21 cellular contexts compared by ENCODE assay signal in the genomic region with DNA sequence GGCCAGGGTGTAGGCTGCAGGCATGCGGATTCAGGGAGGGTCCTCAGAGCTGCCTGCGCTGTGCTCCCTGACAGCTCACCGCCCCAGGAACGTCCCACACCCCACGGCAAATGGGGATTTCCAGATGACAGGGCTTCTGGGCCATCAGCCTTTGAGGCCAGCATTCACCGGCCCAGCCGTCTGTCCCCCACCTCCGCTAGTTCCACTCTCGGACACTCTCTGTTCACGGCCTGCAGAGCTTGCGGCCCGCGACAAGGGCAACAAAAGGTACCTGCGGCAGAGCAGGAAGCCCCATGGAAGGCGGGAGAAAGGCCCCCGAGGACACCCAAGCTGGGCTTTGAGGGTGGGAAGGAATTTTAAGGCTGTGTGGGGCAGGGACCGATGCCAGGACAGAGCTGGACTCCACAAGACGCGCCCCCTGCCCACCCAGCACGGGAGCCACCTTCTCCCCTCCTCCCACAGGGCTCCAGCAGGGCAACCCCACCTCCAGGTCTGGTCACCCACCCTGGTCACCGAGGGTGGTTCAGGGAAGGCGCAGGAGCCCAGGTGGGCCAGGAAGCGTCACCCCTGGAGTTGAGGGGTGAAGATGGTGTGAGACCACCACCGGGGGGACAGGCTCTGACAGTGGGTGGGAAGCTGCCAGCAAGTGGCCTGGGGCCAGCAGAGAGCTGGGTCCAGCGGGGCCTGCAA. TPM values are rescaled to one million over a fixed set of nuclear protein-coding genes. Genes with fewer than 3 reads are reported as not detected.
DNase-seq lines count a peak whose midpoint lies in the region; ATAC-seq, FAIRE-seq and TF ChIP-seq lines count a peak whose summit lies in the region.
"Had no signal": no experiment of that assay in that cellular context is flagged by ENCODE, and none has a peak within 500 bp of the region (broad histone marks: within the 10 kb centered on the region; RNA-seq: fewer than 3 reads in every experiment).

No MANE protein-coding gene starts in this region.

- H3K4me2 ChIP-seq in HepG2 (ENCODE audit: low read depth, low read length) = no peak overlapping the region

- H3K27ac ChIP-seq in HepG2 (ENCODE audit: extremely low read length, insufficient read depth, low read length) (no peak overlapping the region), right lobe of liver (no peak overlapping the region)
- H3K27ac ChIP-seq: Peyer's patch, SJSA1 had no signal

- peaks cover 46% of the 10 kb centered on the region for H3K79me2 ChIP-seq in HepG2 (ENCODE audit: insufficient read depth, low read length)

- TF ChIP-seq POLR2A in HepG2 (IDR thresholded peaks at IDR 0.05; ENCODE audit: insufficient read depth in 1 of 2, low read depth in 2 of 2, low read length in 2 of 2) (no peak), right lobe of liver (IDR thresholded peaks at IDR 0.05) (no peak)

- no peak overlapping the region for H3K27ac Mint-ChIP-seq in activated CD8-positive, alpha-beta T cell treated with anti-CD3 and anti-CD28 coated beads for 36 hours
- H3K27ac Mint-ChIP-seq: B cell had no signal

- TF ChIP-seq RAD21 in HepG2 (CRISPR knock-in tag; IDR thresholded peaks at IDR 0.05) = no peak

- H3K4me3 ChIP-seq in HepG2 (replicated peaks in 1 of 3; ENCODE audit: insufficient read depth in 1 of 3, low read depth in 2 of 3, low read length in 3 of 3) = no peak overlapping the region
- no peak overlapping the region for H3K4me3 ChIP-seq in right lobe of liver
- no peak overlapping the region for H3K4me3 ChIP-seq in adipocyte (ENCODE audit: low read length)
- H3K4me3 ChIP-seq: MG63, Peyer's patch, SJSA1 had no signal

- peaks cover 39% of the 10 kb centered on the region for H3K4me1 ChIP-seq in HepG2 (ENCODE audit: insufficient read depth, low read length)
- H3K4me1 ChIP-seq in right lobe of liver = peaks cover 0 to 6% (median 0%) of the 10 kb centered on the region in 4 donors
- peaks cover 1% of the 10 kb centered on the region for H3K4me1 ChIP-seq in adipocyte (ENCODE audit: control insufficient read depth, insufficient read depth, low read length)
- H3K4me1 ChIP-seq: SJSA1 had no signal

- H3K36me3 Mint-ChIP-seq in activated CD8-positive, alpha-beta T cell treated with anti-CD3 and anti-CD28 coated beads for 36 hours (ENCODE audit: low read depth) = peaks cover 18% of the 10 kb centered on the region

- TF ChIP-seq CTCF in HepG2 (CRISPR knock-in tag; IDR thresholded peaks at IDR 0.05) (no peak), right lobe of liver (IDR thresholded peaks at IDR 0.05) (no peak)
- TF ChIP-seq CTCF in activated CD8-positive, alpha-beta T cell treated with anti-CD3 and anti-CD28 coated beads for 36 hours (IDR thresholded peaks at IDR 0.05) = no peak

- BruUV-seq in HepG2 (replicated peaks; lab: Mats Ljungman, UMichigan) = no TSS peak

- no peak for FAIRE-seq in HepG2 (lab: Jason Lieb, UNC)
- FAIRE-seq: A204.1, GM19239, H1 had no signal

- CTCF ChIA-PET in HepG2 (lab: Yijun Ruan, JAX; ENCODE audit: low intra/inter-chr PET ratio, low total read pairs) = no interaction called here
- CTCF ChIA-PET in activated CD8-positive, alpha-beta T cell treated with anti-CD3 and anti-CD28 coated beads for 36 hours (lab: Charles Lee) = interaction anchor here (1.6 kb wide), 1 partner anchor 47 kb away, joined by 5 read pairs; no protein-coding TSS in a partner anchor

- H4K20me1 ChIP-seq in HepG2 (ENCODE audit: insufficient read depth, low read length) = peaks cover 33% of the 10 kb centered on the region

- H3K27me3 Mint-ChIP-seq in activated CD8-positive, alpha-beta T cell treated with anti-CD3 and anti-CD28 coated beads for 36 hours = no peaks in the 10 kb centered on the region
- H3K27me3 Mint-ChIP-seq: B cell; CD4-positive, CD25-positive, alpha-beta regulatory T cell had no signal

- peaks cover 13 to 56% of the 10 kb centered on the region in 2 experiments for H3K36me3 ChIP-seq in HepG2 (replicated peaks in 1 of 2; ENCODE audit: control insufficient read depth in 1 of 2, insufficient read depth in 2 of 2, low read length in 2 of 2)
- H3K36me3 ChIP-seq in right lobe of liver = peaks cover 0 to 36% (median 0%) of the 10 kb centered on the region in 4 donors
- H3K36me3 ChIP-seq in adipocyte (ENCODE audit: control insufficient read depth, insufficient read depth, low read length, severe bottlenecking) = peaks cover 76% of the 10 kb centered on the region
- H3K36me3 ChIP-seq: MG63 had no signal

- POLR2A ChIA-PET in HepG2 (lab: Yijun Ruan, JAX) = no interaction called here
- POLR2A ChIA-PET in activated CD8-positive, alpha-beta T cell treated with anti-CD3 and anti-CD28 coated beads for 36 hours (lab: Charles Lee) = interaction anchor here (0.6 to 1.1 kb wide), 3 partner anchors 8 to 27 kb away, joined by 3 to 4 read pairs (median 3); no protein-coding TSS in a partner anchor

- DNase-seq in HepG2 (ENCODE audit: low spot score) = no peak
- DNase-seq in right lobe of liver = no peak
- DNase-seq in adipocyte (ENCODE audit: low read depth) = no peak
- DNase-seq in HPDE6-E6E7 (ENCODE audit: extremely low spot score) = no peak
- DNase-seq in NCI-H187 (lab: John Stamatoyannopoulos, UW) = no peak
- DNase-seq in activated CD8-positive, alpha-beta T cell treated with anti-CD3 and anti-CD28 coated beads for 36 hours = no peak
- DNase-seq: CD4-positive, CD25-positive, alpha-beta regulatory T cell; EL; GF-D8; MG63; NCI-H1694 treated with DMSO at 0.1 percent for 48 hours; NCI-H446; NCI-H526; Peyer's patch had no signal

- peaks cover 9% of the 10 kb centered on the region for H3K4me1 Mint-ChIP-seq in activated CD8-positive, alpha-beta T cell treated with anti-CD3 and anti-CD28 coated beads for 36 hours (ENCODE audit: low read depth)

- H2AFZ ChIP-seq in HepG2 (ENCODE audit: low read length) = no peak overlapping the region

- H3K4me3 Mint-ChIP-seq in activated CD8-positive, alpha-beta T cell treated with anti-CD3 and anti-CD28 coated beads for 36 hours = no peak overlapping the region
- H3K4me3 Mint-ChIP-seq: B cell; CD4-positive, CD25-positive, alpha-beta regulatory T cell had no signal

- H3K27me3 ChIP-seq in HepG2 (ENCODE audit: control insufficient read depth in 1 of 2, insufficient read depth in 2 of 2, low read length in 2 of 2) = no peaks in the 10 kb centered on the region
- no peaks in the 10 kb centered on the region for H3K27me3 ChIP-seq in right lobe of liver
- H3K27me3 ChIP-seq in adipocyte (replicated peaks; ENCODE audit: control insufficient read depth, insufficient read depth, low read length) = no peaks in the 10 kb centered on the region
- H3K27me3 ChIP-seq: MG63, Peyer's patch, SJSA1 had no signal

- ATAC-seq in HepG2 (no peak), right lobe of liver (no peak)
- no peak for ATAC-seq in activated CD8-positive, alpha-beta T cell treated with anti-CD3 and anti-CD28 coated beads for 36 hours
- ATAC-seq: Right ventricle myocardium inferior had no signal

- H3K9me3 Mint-ChIP-seq in activated CD8-positive, alpha-beta T cell treated with anti-CD3 and anti-CD28 coated beads for 36 hours = no peaks in the 10 kb centered on the region

- no peak overlapping the region for H3K9ac ChIP-seq in HepG2 (ENCODE audit: insufficient read depth, low read depth, low read length)
- peak overlapping the region; percentile 22 for H3K9ac ChIP-seq in adipocyte (ENCODE audit: low read length)

- intact Hi-C loops in HepG2 (cut with micrococcal nuclease; ENCODE audit: unreplicated experiment) (no loop called here), right lobe of liver (cut with DNase I) (no loop called here)
- intact Hi-C loops in activated CD8-positive, alpha-beta T cell treated with anti-CD3 and anti-CD28 coated beads for 36 hours (cut with micrococcal nuclease) = no loop called here

- H3K9me3 ChIP-seq in HepG2 (ENCODE audit: low read length) = no peaks in the 10 kb centered on the region
- H3K9me3 ChIP-seq in right lobe of liver = no peaks in the 10 kb centered on the region
- H3K9me3 ChIP-seq in adipocyte (ENCODE audit: control insufficient read depth, low read length) = no peaks in the 10 kb centered on the region
- H3K9me3 ChIP-seq: MG63, Peyer's patch, SJSA1 had no signal

- TF ChIP-seq EP300 in HepG2 (IDR thresholded peaks at IDR 0.05; ENCODE audit: low read depth in 2 of 2, low read length in 2 of 2) = no peak
- no peak for TF ChIP-seq EP300 in HepG2 (CRISPR knock-in tag; IDR thresholded peaks at IDR 0.05; ENCODE audit: borderline replicate concordance)

- WGBS in HepG2 (ENCODE audit: low lambda C conversion rate) = 88% methylated on average over 23 of the region's 25 CpGs
- 71% methylated on average over 4 of the region's 25 CpGs for WGBS in right lobe of liver (ENCODE audit: insufficient coverage, low coverage, low lambda C conversion rate, missing lambda C conversion rate)

- in situ Hi-C loops in HepG2 (cut with HindIII; ENCODE audit: extremely low pct_ligation_motif_present, low pct_unique_long_range_greater_than_20kb) = no loop called here

RNA-seq across cellular contexts. Expression of gene CYBA, which starts 5.6 kb away (rescaled TPM):
- total RNA-seq in HepG2 (2016; rRNA removed; fragmentation: Illumina TruSeq; extraction: Trizol) (84.2 and 250 TPM in 2 replicates), right lobe of liver (10 to 100 TPM; 22.8 to 70.0 (median 41.3) TPM)
- 92.1 and 114 TPM in 2 replicates for total RNA-seq in HepG2 (2016; cell fraction: cytosol; rRNA removed; fragmentation: Illumina TruSeq; extraction: Trizol; ENCODE audit: low read depth)
- 90.4 and 246 TPM in 2 replicates for total RNA-seq in HepG2 (2016; cell fraction: insoluble cytoplasmic fraction; rRNA removed; fragmentation: Illumina TruSeq; extraction: Trizol)
- total RNA-seq in HepG2 (2016; cell fraction: membrane; rRNA removed; fragmentation: Illumina TruSeq; extraction: Trizol) = 55.3 and 74.3 TPM in 2 replicates
- 170 and 197 TPM in 2 replicates for total RNA-seq in HepG2 (2016; cell fraction: nucleus; rRNA removed; fragmentation: Illumina TruSeq; extraction: Trizol)
- 196 and 258 TPM in 2 replicates for polyA plus RNA-seq in HepG2 (2011; rRNA removed)
- polyA plus RNA-seq in HepG2 (2011; cell fraction: cytosol; rRNA removed) = 338 and 484 TPM in 2 replicates
- 620 and 660 TPM in 2 replicates for polyA plus RNA-seq in HepG2 (2011; cell fraction: nucleus; rRNA removed)
- 207 and 213 TPM in 2 replicates for polyA plus RNA-seq in HepG2 (2012)
- 111 and 128 TPM in 2 replicates for polyA plus RNA-seq in HepG2 (2016; cell fraction: cytosol; fragmentation: Illumina TruSeq; extraction: Trizol; ENCODE audit: low read depth)
- 97.6 and 108 TPM in 2 replicates for polyA plus RNA-seq in HepG2 (2016; cell fraction: insoluble cytoplasmic fraction; fragmentation: Illumina TruSeq; extraction: Trizol; ENCODE audit: low read depth)
- 58.9 and 66.6 TPM in 2 replicates for polyA plus RNA-seq in HepG2 (2016; cell fraction: membrane; fragmentation: Illumina TruSeq; extraction: Trizol; ENCODE audit: low read depth)
- polyA plus RNA-seq in HepG2 (2016; cell fraction: nucleus; fragmentation: Illumina TruSeq; extraction: Trizol; ENCODE audit: insufficient read depth, low read depth) = 462 and 471 TPM in 2 replicates
- polyA minus RNA-seq in HepG2 (2011; rRNA and poly(A)+ RNA removed; ENCODE audit: low replicate concordance) = 170 and 432 TPM in 2 replicates
- 173 and 183 TPM in 2 replicates for polyA minus RNA-seq in HepG2 (2011; cell fraction: cytosol; rRNA and poly(A)+ RNA removed)
- 79.1 and 82.6 TPM in 2 replicates for polyA minus RNA-seq in HepG2 (2011; cell fraction: nucleus; rRNA and poly(A)+ RNA removed)
- total RNA-seq in activated CD8-positive, alpha-beta T cell treated with anti-CD3 and anti-CD28 coated beads for 36 hours = 100 to 1,000 TPM; 230 to 236 TPM
- total RNA-seq: SJSA1 had no signal

RNA-seq across cellular contexts. Expression of gene MVD, which starts 6.5 kb away (rescaled TPM):
- 128 and 187 TPM in 2 replicates for total RNA-seq in HepG2 (2016; rRNA removed; fragmentation: Illumina TruSeq; extraction: Trizol)
- total RNA-seq in HepG2 (2016; cell fraction: cytosol; rRNA removed; fragmentation: Illumina TruSeq; extraction: Trizol; ENCODE audit: low read depth) = 86.8 and 92.1 TPM in 2 replicates
- total RNA-seq in HepG2 (2016; cell fraction: insoluble cytoplasmic fraction; rRNA removed; fragmentation: Illumina TruSeq; extraction: Trizol) = 110 and 194 TPM in 2 replicates
- 93.3 and 93.5 TPM in 2 replicates for total RNA-seq in HepG2 (2016; cell fraction: membrane; rRNA removed; fragmentation: Illumina TruSeq; extraction: Trizol)
- total RNA-seq in HepG2 (2016; cell fraction: nucleus; rRNA removed; fragmentation: Illumina TruSeq; extraction: Trizol) = 150 and 173 TPM in 2 replicates
- 28.1 and 68.9 TPM in 2 replicates for polyA plus RNA-seq in HepG2 (2011; rRNA removed)
- 33.1 and 34.9 TPM in 2 replicates for polyA plus RNA-seq in HepG2 (2011; cell fraction: cytosol; rRNA removed)
- polyA plus RNA-seq in HepG2 (2011; cell fraction: nucleus; rRNA removed) = 340 and 407 TPM in 2 replicates
- 81.3 and 104 TPM in 2 replicates for polyA plus RNA-seq in HepG2 (2012)
- 49.5 and 55.8 TPM in 2 replicates for polyA plus RNA-seq in HepG2 (2016; cell fraction: cytosol; fragmentation: Illumina TruSeq; extraction: Trizol; ENCODE audit: low read depth)
- 117 and 128 TPM in 2 replicates for polyA plus RNA-seq in HepG2 (2016; cell fraction: insoluble cytoplasmic fraction; fragmentation: Illumina TruSeq; extraction: Trizol; ENCODE audit: low read depth)
- polyA plus RNA-seq in HepG2 (2016; cell fraction: membrane; fragmentation: Illumina TruSeq; extraction: Trizol; ENCODE audit: low read depth) = 64.4 TPM in 2 replicates
- polyA plus RNA-seq in HepG2 (2016; cell fraction: nucleus; fragmentation: Illumina TruSeq; extraction: Trizol; ENCODE audit: insufficient read depth, low read depth) = 435 and 459 TPM in 2 replicates
- 8.9 and 43.8 TPM in 2 replicates for polyA minus RNA-seq in HepG2 (2011; rRNA and poly(A)+ RNA removed; ENCODE audit: low replicate concordance)
- polyA minus RNA-seq in HepG2 (2011; cell fraction: cytosol; rRNA and poly(A)+ RNA removed) = 24.2 and 37.5 TPM in 2 replicates
- 34.4 and 55.3 TPM in 2 replicates for polyA minus RNA-seq in HepG2 (2011; cell fraction: nucleus; rRNA and poly(A)+ RNA removed)
- 10 to 100 TPM; 10.2 to 57.1 (median 15.2) TPM for total RNA-seq in right lobe of liver
- total RNA-seq in activated CD8-positive, alpha-beta T cell treated with anti-CD3 and anti-CD28 coated beads for 36 hours = 10 to 100 TPM; 83.1 to 89.9 TPM

RNA-seq across cellular contexts. Expression of gene IL17C, which starts 18.1 kb away (rescaled TPM):
- total RNA-seq in HepG2 (2016; rRNA removed; fragmentation: Illumina TruSeq; extraction: Trizol) = not detected in 2 replicates
- total RNA-seq in HepG2 (2016; cell fraction: cytosol; rRNA removed; fragmentation: Illumina TruSeq; extraction: Trizol; ENCODE audit: low read depth) = not detected in 2 replicates
- not detected in 2 replicates for total RNA-seq in HepG2 (2016; cell fraction: insoluble cytoplasmic fraction; rRNA removed; fragmentation: Illumina TruSeq; extraction: Trizol)
- total RNA-seq in HepG2 (2016; cell fraction: membrane; rRNA removed; fragmentation: Illumina TruSeq; extraction: Trizol) = not detected in 2 replicates
- not detected in 2 replicates for total RNA-seq in HepG2 (2016; cell fraction: nucleus; rRNA removed; fragmentation: Illumina TruSeq; extraction: Trizol)
- not detected in 2 replicates for polyA plus RNA-seq in HepG2 (2011; rRNA removed)
- not detected in 2 replicates for polyA plus RNA-seq in HepG2 (2011; cell fraction: cytosol; rRNA removed)
- polyA plus RNA-seq in HepG2 (2011; cell fraction: nucleus; rRNA removed) = not detected in 2 replicates
- polyA plus RNA-seq in HepG2 (2012) = not detected in 2 replicates
- polyA plus RNA-seq in HepG2 (2016; cell fraction: cytosol; fragmentation: Illumina TruSeq; extraction: Trizol; ENCODE audit: low read depth) = not detected in 2 replicates
- polyA plus RNA-seq in HepG2 (2016; cell fraction: insoluble cytoplasmic fraction; fragmentation: Illumina TruSeq; extraction: Trizol; ENCODE audit: low read depth) = not detected in 2 replicates
- not detected in 2 replicates for polyA plus RNA-seq in HepG2 (2016; cell fraction: membrane; fragmentation: Illumina TruSeq; extraction: Trizol; ENCODE audit: low read depth)
- polyA plus RNA-seq in HepG2 (2016; cell fraction: nucleus; fragmentation: Illumina TruSeq; extraction: Trizol; ENCODE audit: insufficient read depth, low read depth) = not detected in 2 replicates
- polyA minus RNA-seq in HepG2 (2011; rRNA and poly(A)+ RNA removed; ENCODE audit: low replicate concordance) = not detected in 2 replicates
- not detected in 2 replicates for polyA minus RNA-seq in HepG2 (2011; cell fraction: cytosol; rRNA and poly(A)+ RNA removed)
- polyA minus RNA-seq in HepG2 (2011; cell fraction: nucleus; rRNA and poly(A)+ RNA removed) = not detected in 2 replicates
- not detected for total RNA-seq in right lobe of liver
- under 1 TPM in 1 of 2 experiments, not detected in 1; 0.31 TPM for total RNA-seq in activated CD8-positive, alpha-beta T cell treated with anti-CD3 and anti-CD28 coated beads for 36 hours
- total RNA-seq: LHCN-M2, Peyer's patch, Right ventricle myocardium inferior, SJSA1 had no signal
- polyA plus RNA-seq: CD4-positive, CD25-positive, alpha-beta regulatory T cell had no signal

RNA-seq across cellular contexts. Expression of gene SNAI3, which starts 29.9 kb away (rescaled TPM):
- total RNA-seq in HepG2 (2016; rRNA removed; fragmentation: Illumina TruSeq; extraction: Trizol) = 0.09 and 0.18 TPM in 2 replicates
- not detected in 2 replicates for total RNA-seq in HepG2 (2016; cell fraction: cytosol; rRNA removed; fragmentation: Illumina TruSeq; extraction: Trizol; ENCODE audit: low read depth)
- 0.13 and 0.17 TPM in 2 replicates for total RNA-seq in HepG2 (2016; cell fraction: insoluble cytoplasmic fraction; rRNA removed; fragmentation: Illumina TruSeq; extraction: Trizol)
- total RNA-seq in HepG2 (2016; cell fraction: membrane; rRNA removed; fragmentation: Illumina TruSeq; extraction: Trizol) = 0.12 TPM in 1 of 2 replicates, not detected in the other
- total RNA-seq in HepG2 (2016; cell fraction: nucleus; rRNA removed; fragmentation: Illumina TruSeq; extraction: Trizol) = not detected in 2 replicates
- polyA plus RNA-seq in HepG2 (2011; rRNA removed) = 0.18 and 0.40 TPM in 2 replicates
- polyA plus RNA-seq in HepG2 (2011; cell fraction: cytosol; rRNA removed) = 0.18 and 0.44 TPM in 2 replicates
- 0.35 and 0.64 TPM in 2 replicates for polyA plus RNA-seq in HepG2 (2011; cell fraction: nucleus; rRNA removed)
- polyA plus RNA-seq in HepG2 (2012) = 0.40 and 0.47 TPM in 2 replicates
- polyA plus RNA-seq in HepG2 (2016; cell fraction: cytosol; fragmentation: Illumina TruSeq; extraction: Trizol; ENCODE audit: low read depth) = 0.08 TPM in 1 of 2 replicates, not detected in the other
- polyA plus RNA-seq in HepG2 (2016; cell fraction: insoluble cytoplasmic fraction; fragmentation: Illumina TruSeq; extraction: Trizol; ENCODE audit: low read depth) = 0.26 TPM in 1 of 2 replicates, not detected in the other
- 0.15 and 0.21 TPM in 2 replicates for polyA plus RNA-seq in HepG2 (2016; cell fraction: membrane; fragmentation: Illumina TruSeq; extraction: Trizol; ENCODE audit: low read depth)
- 0.27 TPM in 1 of 2 replicates, not detected in the other for polyA plus RNA-seq in HepG2 (2016; cell fraction: nucleus; fragmentation: Illumina TruSeq; extraction: Trizol; ENCODE audit: insufficient read depth, low read depth)
- 0.84 TPM in 1 of 2 replicates, not detected in the other for polyA minus RNA-seq in HepG2 (2011; rRNA and poly(A)+ RNA removed; ENCODE audit: low replicate concordance)
- not detected in 2 replicates for polyA minus RNA-seq in HepG2 (2011; cell fraction: cytosol; rRNA and poly(A)+ RNA removed)
- not detected in 2 replicates for polyA minus RNA-seq in HepG2 (2011; cell fraction: nucleus; rRNA and poly(A)+ RNA removed)
- total RNA-seq in right lobe of liver = under 1 TPM; 0.15 to 0.98 (median 0.35) TPM
- 1 to 10 TPM; 5.2 to 5.3 TPM for total RNA-seq in activated CD8-positive, alpha-beta T cell treated with anti-CD3 and anti-CD28 coated beads for 36 hours

RNA-seq across cellular contexts. Expression of gene RNF166, which starts 49.8 kb away (rescaled TPM):
- total RNA-seq in HepG2 (2016; rRNA removed; fragmentation: Illumina TruSeq; extraction: Trizol) (15.1 and 23.0 TPM in 2 replicates), right lobe of liver (10 to 100 TPM in 2 of 6 experiments, 1 to 10 TPM in 4; 8.1 to 12.8 (median 10.0) TPM)
- 36.0 and 37.2 TPM in 2 replicates for total RNA-seq in HepG2 (2016; cell fraction: cytosol; rRNA removed; fragmentation: Illumina TruSeq; extraction: Trizol; ENCODE audit: low read depth)
- 17.3 and 23.3 TPM in 2 replicates for total RNA-seq in HepG2 (2016; cell fraction: insoluble cytoplasmic fraction; rRNA removed; fragmentation: Illumina TruSeq; extraction: Trizol)
- 41.6 and 45.9 TPM in 2 replicates for total RNA-seq in HepG2 (2016; cell fraction: membrane; rRNA removed; fragmentation: Illumina TruSeq; extraction: Trizol)
- total RNA-seq in HepG2 (2016; cell fraction: nucleus; rRNA removed; fragmentation: Illumina TruSeq; extraction: Trizol) = 14.0 and 14.1 TPM in 2 replicates
- 21.4 and 26.2 TPM in 2 replicates for polyA plus RNA-seq in HepG2 (2011; rRNA removed)
- 14.8 and 24.4 TPM in 2 replicates for polyA plus RNA-seq in HepG2 (2011; cell fraction: cytosol; rRNA removed)
- polyA plus RNA-seq in HepG2 (2011; cell fraction: nucleus; rRNA removed) = 83.8 and 91.3 TPM in 2 replicates
- polyA plus RNA-seq in HepG2 (2012) = 12.2 and 16.1 TPM in 2 replicates
- polyA plus RNA-seq in HepG2 (2016; cell fraction: cytosol; fragmentation: Illumina TruSeq; extraction: Trizol; ENCODE audit: low read depth) = 22.9 and 25.4 TPM in 2 replicates
- polyA plus RNA-seq in HepG2 (2016; cell fraction: insoluble cytoplasmic fraction; fragmentation: Illumina TruSeq; extraction: Trizol; ENCODE audit: low read depth) = 19.2 and 20.2 TPM in 2 replicates
- 32.0 and 34.1 TPM in 2 replicates for polyA plus RNA-seq in HepG2 (2016; cell fraction: membrane; fragmentation: Illumina TruSeq; extraction: Trizol; ENCODE audit: low read depth)
- 36.7 and 43.4 TPM in 2 replicates for polyA plus RNA-seq in HepG2 (2016; cell fraction: nucleus; fragmentation: Illumina TruSeq; extraction: Trizol; ENCODE audit: insufficient read depth, low read depth)
- polyA minus RNA-seq in HepG2 (2011; rRNA and poly(A)+ RNA removed; ENCODE audit: low replicate concordance) = 11.5 and 25.6 TPM in 2 replicates
- polyA minus RNA-seq in HepG2 (2011; cell fraction: cytosol; rRNA and poly(A)+ RNA removed) = 12.9 and 17.8 TPM in 2 replicates
- polyA minus RNA-seq in HepG2 (2011; cell fraction: nucleus; rRNA and poly(A)+ RNA removed) = 14.2 and 18.7 TPM in 2 replicates
- 10 to 100 TPM; 80.7 to 82.4 TPM for total RNA-seq in activated CD8-positive, alpha-beta T cell treated with anti-CD3 and anti-CD28 coated beads for 36 hours
